18 cellular contexts compared by ENCODE assay signal in the genomic region with DNA sequence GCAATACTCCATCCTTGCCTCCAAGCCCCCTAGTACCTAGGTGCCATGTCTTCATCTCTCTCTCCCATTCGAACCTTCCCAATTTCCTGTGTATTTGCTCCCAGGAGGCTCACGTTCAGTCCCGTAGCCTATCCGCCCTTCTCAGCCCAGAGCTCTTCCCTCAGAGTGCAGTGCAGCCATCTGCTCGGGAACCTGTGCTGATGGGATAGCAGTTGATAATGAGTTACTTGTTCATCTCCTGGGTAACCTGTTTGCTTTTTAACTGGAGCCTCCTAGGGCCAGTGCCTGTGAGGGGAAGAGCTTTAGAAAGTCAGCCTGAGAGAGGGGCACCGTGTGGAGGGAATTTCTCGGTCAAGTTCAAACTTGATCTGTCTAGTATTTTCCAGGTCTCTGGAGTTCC.
DNase-seq lines count a peak whose midpoint lies in the region; ATAC-seq, FAIRE-seq and TF ChIP-seq lines count a peak whose summit lies in the region.
"Had no signal": no experiment of that assay in that cellular context is flagged by ENCODE, and none has a peak within 500 bp of the region (broad histone marks: within the 10 kb centered on the region; RNA-seq: fewer than 3 reads in every experiment).

No MANE protein-coding gene starts in this region.

- FAIRE-seq in pancreas (lab: Jason Lieb, UNC) = no peak
- FAIRE-seq: A549, D721Med had no signal

- no peaks in the 10 kb centered on the region for H3K4me1 Mint-ChIP-seq in GM23338

- WGBS in pancreas, 2 donors = 30 to 42% methylated on average over 7 of the region's 7 CpGs

- intact Hi-C loops in pancreas (cut with DNase I) = no loop called here

- no peak overlapping the region for H3K9ac ChIP-seq in endocrine pancreas (ENCODE audit: control insufficient read depth, insufficient read depth, low read length)

- H3K4me2 ChIP-seq in GM23338 = no peak overlapping the region
- H3K4me2 ChIP-seq: A549 had no signal

- H4K20me1 ChIP-seq in GM23338 (replicated peaks; ENCODE audit: insufficient read depth) = no peaks in the 10 kb centered on the region

- no peaks in the 10 kb centered on the region for H3K79me2 ChIP-seq in GM23338 (replicated peaks; ENCODE audit: insufficient read depth)

- peaks cover 3% of the 10 kb centered on the region for H3K27me3 Mint-ChIP-seq in GM23338 (ENCODE audit: insufficient read depth, low read depth, poor library complexity)

- ATAC-seq in GM23338 (no peak), pancreas (peak in 3 of 4 donors; percentile 20 to 71 (median 65))
- ATAC-seq: A549 had no signal

- no peak overlapping the region for H3K4me3 Mint-ChIP-seq in GM23338
- H3K4me3 Mint-ChIP-seq: CD4-positive, alpha-beta T cell had no signal

- peak; percentile 29 for DNase-seq in NCI-H1694 treated with DMSO at 0.1 percent for 48 hours (lab: John Stamatoyannopoulos, UW)
- no peak for DNase-seq in NCI-H1694 (lab: John Stamatoyannopoulos, UW)
- DNase-seq in GM23338 (ENCODE audit: low spot score) = no peak
- DNase-seq in pancreas = no peak
- no peak for DNase-seq in GOT3 (lab: John Stamatoyannopoulos, UW)
- no peak for DNase-seq in glomerular visceral epithelial cell (ENCODE audit: extremely low spot score)
- DNase-seq in NK-92 treated with Interleukin-12 subunit alpha and Interleukin-12 subunit beta, amount 100 ng/mL, for 24 hours (lab: John Stamatoyannopoulos, UW) = no peak
- DNase-seq: AML-193; Caco-2; CD4-positive, alpha-beta T cell; DMS79 treated with DMSO at 0.1 percent for 48 hours; GF-D8 had no signal

- no peaks in the 10 kb centered on the region for H3K9me3 Mint-ChIP-seq in GM23338
- H3K9me3 Mint-ChIP-seq: CD4-positive, alpha-beta T cell had no signal

- H3K27ac Mint-ChIP-seq in GM23338 = no peak overlapping the region
- H3K27ac Mint-ChIP-seq: CD4-positive, alpha-beta T cell had no signal

- peak overlapping the region; percentile 38; the same call in 1 of the 2 replicates for H2AFZ ChIP-seq in GM23338

- H3K27me3 ChIP-seq in GM23338 (ENCODE audit: insufficient read depth) (no peaks in the 10 kb centered on the region), endocrine pancreas (ENCODE audit: control insufficient read depth, insufficient read depth, low read length) (no peaks in the 10 kb centered on the region), pancreas (no peaks in the 10 kb centered on the region)

- H3K36me3 Mint-ChIP-seq in GM23338 (ENCODE audit: low read depth) = no peaks in the 10 kb centered on the region

- no peaks in the 10 kb centered on the region for H3F3A ChIP-seq in GM23338 (replicated peaks; ENCODE audit: low read depth)

- no peaks in the 10 kb centered on the region for H3K36me3 ChIP-seq in GM23338 (ENCODE audit: insufficient read depth)
- no peaks in the 10 kb centered on the region for H3K36me3 ChIP-seq in endocrine pancreas (ENCODE audit: control insufficient read depth, insufficient read depth, low read length)
- no peaks in the 10 kb centered on the region for H3K36me3 ChIP-seq in pancreas
- H3K36me3 ChIP-seq: HAP-1 had no signal

- no peak overlapping the region for H3K4me3 ChIP-seq in GM23338
- H3K4me3 ChIP-seq in endocrine pancreas (ENCODE audit: control insufficient read depth, insufficient read depth, low read length) = peak overlapping the region; percentile 36
- no peak overlapping the region for H3K4me3 ChIP-seq in pancreas
- H3K4me3 ChIP-seq: A549, HAP-1 had no signal

- H3K27ac ChIP-seq in GM23338 (ENCODE audit: low read depth) = no peak overlapping the region
- no peak overlapping the region for H3K27ac ChIP-seq in pancreas
- H3K27ac ChIP-seq: 22Rv1, A549, C4-2B had no signal

- H3K9me3 ChIP-seq in endocrine pancreas (ENCODE audit: control insufficient read depth, low read length) = no peaks in the 10 kb centered on the region
- no peaks in the 10 kb centered on the region for H3K9me3 ChIP-seq in pancreas
- H3K9me3 ChIP-seq: A549, Caco-2, HAP-1 had no signal

- TF ChIP-seq CTCF in GM23338 (conservative IDR thresholded peaks at IDR 0.05; ENCODE audit: low read depth in 2 of 2) (no peak), pancreas (IDR thresholded peaks at IDR 0.05) (no peak)

- no peaks in the 10 kb centered on the region for H3K9me2 ChIP-seq in GM23338 (ENCODE audit: insufficient read depth)

- H3K4me1 ChIP-seq in GM23338 (ENCODE audit: insufficient read depth) (no peaks in the 10 kb centered on the region), endocrine pancreas (ENCODE audit: control insufficient read depth, insufficient read depth, low read length) (peaks cover 4% of the 10 kb centered on the region), pancreas (no peaks in the 10 kb centered on the region)
- H3K4me1 ChIP-seq: A549, Caco-2, HAP-1 had no signal

TF ChIP-seq in GM23338, 12 proteins besides CTCF, POLR2A, EP300 and RAD21 (continues in another document):
- no peak for TF ChIP-seq STAT1 (IDR thresholded peaks at IDR 0.05; ENCODE audit: unreplicated experiment)
- TF ChIP-seq EZH2 (IDR thresholded peaks at IDR 0.05; ENCODE audit: low read depth, unreplicated experiment) = no peak
- TF ChIP-seq, protein P1, sequence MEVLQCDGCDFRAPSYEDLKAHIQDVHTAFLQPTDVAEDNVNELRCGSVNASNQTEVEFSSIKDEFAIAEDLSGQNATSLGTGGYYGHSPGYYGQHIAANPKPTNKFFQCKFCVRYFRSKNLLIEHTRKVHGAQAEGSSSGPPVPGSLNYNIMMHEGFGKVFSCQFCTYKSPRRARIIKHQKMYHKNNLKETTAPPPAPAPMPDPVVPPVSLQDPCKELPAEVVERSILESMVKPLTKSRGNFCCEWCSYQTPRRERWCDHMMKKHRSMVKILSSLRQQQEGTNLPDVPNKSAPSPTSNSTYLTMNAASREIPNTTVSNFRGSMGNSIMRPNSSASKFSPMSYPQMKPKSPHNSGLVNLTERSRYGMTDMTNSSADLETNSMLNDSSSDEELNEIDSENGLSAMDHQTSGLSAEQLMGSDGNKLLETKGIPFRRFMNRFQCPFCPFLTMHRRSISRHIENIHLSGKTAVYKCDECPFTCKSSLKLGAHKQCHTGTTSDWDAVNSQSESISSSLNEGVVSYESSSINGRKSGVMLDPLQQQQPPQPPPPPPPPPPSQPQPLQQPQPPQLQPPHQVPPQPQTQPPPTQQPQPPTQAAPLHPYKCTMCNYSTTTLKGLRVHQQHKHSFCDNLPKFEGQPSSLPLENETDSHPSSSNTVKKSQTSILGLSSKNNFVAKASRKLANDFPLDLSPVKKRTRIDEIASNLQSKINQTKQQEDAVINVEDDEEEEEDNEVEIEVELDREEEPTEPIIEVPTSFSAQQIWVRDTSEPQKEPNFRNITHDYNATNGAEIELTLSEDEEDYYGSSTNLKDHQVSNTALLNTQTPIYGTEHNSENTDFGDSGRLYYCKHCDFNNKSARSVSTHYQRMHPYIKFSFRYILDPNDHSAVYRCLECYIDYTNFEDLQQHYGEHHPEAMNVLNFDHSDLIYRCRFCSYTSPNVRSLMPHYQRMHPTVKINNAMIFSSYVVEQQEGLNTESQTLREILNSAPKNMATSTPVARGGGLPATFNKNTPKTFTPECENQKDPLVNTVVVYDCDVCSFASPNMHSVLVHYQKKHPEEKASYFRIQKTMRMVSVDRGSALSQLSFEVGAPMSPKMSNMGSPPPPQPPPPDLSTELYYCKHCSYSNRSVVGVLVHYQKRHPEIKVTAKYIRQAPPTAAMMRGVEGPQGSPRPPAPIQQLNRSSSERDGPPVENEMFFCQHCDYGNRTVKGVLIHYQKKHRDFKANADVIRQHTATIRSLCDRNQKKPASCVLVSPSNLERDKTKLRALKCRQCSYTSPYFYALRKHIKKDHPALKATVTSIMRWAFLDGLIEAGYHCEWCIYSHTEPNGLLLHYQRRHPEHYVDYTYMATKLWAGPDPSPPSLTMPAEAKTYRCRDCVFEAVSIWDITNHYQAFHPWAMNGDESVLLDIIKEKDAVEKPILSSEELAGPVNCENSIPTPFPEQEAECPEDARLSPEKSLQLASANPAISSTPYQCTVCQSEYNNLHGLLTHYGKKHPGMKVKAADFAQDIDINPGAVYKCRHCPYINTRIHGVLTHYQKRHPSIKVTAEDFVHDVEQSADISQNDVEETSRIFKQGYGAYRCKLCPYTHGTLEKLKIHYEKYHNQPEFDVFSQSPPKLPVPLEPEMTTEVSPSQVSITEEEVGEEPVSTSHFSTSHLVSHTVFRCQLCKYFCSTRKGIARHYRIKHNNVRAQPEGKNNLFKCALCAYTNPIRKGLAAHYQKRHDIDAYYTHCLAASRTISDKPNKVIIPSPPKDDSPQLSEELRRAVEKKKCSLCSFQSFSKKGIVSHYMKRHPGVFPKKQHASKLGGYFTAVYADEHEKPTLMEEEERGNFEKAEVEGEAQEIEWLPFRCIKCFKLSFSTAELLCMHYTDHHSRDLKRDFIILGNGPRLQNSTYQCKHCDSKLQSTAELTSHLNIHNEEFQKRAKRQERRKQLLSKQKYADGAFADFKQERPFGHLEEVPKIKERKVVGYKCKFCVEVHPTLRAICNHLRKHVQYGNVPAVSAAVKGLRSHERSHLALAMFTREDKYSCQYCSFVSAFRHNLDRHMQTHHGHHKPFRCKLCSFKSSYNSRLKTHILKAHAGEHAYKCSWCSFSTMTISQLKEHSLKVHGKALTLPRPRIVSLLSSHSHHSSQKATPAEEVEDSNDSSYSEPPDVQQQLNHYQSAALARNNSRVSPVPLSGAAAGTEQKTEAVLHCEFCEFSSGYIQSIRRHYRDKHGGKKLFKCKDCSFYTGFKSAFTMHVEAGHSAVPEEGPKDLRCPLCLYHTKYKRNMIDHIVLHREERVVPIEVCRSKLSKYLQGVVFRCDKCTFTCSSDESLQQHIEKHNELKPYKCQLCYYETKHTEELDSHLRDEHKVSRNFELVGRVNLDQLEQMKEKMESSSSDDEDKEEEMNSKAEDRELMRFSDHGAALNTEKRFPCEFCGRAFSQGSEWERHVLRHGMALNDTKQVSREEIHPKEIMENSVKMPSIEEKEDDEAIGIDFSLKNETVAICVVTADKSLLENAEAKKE (CRISPR knock-in tag; IDR thresholded peaks at IDR 0.05) = no peak
- TF ChIP-seq, protein P2, sequence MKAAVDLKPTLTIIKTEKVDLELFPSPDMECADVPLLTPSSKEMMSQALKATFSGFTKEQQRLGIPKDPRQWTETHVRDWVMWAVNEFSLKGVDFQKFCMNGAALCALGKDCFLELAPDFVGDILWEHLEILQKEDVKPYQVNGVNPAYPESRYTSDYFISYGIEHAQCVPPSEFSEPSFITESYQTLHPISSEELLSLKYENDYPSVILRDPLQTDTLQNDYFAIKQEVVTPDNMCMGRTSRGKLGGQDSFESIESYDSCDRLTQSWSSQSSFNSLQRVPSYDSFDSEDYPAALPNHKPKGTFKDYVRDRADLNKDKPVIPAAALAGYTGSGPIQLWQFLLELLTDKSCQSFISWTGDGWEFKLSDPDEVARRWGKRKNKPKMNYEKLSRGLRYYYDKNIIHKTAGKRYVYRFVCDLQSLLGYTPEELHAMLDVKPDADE (IDR thresholded peaks at IDR 0.05) = no peak
- TF ChIP-seq NANOG (IDR thresholded peaks at IDR 0.05; ENCODE audit: borderline replicate concordance) = no peak
- TF ChIP-seq ZNF114 (CRISPR knock-in tag; IDR thresholded peaks at IDR 0.05) = no peak
- no peak for TF ChIP-seq EZH2phosphoT487 (IDR thresholded peaks at IDR 0.05; ENCODE audit: unreplicated experiment)
